In the genomic region with DNA sequence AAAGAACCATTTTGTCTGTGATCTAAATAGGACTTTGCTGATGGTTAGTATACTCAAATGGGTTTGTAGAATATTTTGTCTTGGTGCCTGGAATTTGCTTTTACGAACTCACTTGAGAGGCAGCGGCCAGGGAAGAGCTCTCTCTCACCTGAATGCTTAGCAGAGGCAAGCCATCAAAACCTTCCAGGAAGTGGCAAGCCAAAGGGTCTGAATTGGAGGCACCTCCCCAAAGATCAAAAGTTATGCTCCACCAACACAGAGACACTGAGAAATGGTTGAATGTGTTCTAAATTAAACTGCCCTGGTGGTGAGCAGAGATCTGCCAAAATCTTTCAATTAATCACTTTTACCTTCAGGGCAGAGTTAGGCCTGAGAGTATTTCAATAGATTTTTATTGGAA, we compare ENCODE assay signal across 1 cellular context.
TF ChIP-seq lines count a peak whose summit lies in the region.

No MANE protein-coding gene starts in this region.

TF ChIP-seq in H1, 55 proteins besides CTCF, POLR2A, EP300 and RAD21:
- TF ChIP-seq, protein P1, sequence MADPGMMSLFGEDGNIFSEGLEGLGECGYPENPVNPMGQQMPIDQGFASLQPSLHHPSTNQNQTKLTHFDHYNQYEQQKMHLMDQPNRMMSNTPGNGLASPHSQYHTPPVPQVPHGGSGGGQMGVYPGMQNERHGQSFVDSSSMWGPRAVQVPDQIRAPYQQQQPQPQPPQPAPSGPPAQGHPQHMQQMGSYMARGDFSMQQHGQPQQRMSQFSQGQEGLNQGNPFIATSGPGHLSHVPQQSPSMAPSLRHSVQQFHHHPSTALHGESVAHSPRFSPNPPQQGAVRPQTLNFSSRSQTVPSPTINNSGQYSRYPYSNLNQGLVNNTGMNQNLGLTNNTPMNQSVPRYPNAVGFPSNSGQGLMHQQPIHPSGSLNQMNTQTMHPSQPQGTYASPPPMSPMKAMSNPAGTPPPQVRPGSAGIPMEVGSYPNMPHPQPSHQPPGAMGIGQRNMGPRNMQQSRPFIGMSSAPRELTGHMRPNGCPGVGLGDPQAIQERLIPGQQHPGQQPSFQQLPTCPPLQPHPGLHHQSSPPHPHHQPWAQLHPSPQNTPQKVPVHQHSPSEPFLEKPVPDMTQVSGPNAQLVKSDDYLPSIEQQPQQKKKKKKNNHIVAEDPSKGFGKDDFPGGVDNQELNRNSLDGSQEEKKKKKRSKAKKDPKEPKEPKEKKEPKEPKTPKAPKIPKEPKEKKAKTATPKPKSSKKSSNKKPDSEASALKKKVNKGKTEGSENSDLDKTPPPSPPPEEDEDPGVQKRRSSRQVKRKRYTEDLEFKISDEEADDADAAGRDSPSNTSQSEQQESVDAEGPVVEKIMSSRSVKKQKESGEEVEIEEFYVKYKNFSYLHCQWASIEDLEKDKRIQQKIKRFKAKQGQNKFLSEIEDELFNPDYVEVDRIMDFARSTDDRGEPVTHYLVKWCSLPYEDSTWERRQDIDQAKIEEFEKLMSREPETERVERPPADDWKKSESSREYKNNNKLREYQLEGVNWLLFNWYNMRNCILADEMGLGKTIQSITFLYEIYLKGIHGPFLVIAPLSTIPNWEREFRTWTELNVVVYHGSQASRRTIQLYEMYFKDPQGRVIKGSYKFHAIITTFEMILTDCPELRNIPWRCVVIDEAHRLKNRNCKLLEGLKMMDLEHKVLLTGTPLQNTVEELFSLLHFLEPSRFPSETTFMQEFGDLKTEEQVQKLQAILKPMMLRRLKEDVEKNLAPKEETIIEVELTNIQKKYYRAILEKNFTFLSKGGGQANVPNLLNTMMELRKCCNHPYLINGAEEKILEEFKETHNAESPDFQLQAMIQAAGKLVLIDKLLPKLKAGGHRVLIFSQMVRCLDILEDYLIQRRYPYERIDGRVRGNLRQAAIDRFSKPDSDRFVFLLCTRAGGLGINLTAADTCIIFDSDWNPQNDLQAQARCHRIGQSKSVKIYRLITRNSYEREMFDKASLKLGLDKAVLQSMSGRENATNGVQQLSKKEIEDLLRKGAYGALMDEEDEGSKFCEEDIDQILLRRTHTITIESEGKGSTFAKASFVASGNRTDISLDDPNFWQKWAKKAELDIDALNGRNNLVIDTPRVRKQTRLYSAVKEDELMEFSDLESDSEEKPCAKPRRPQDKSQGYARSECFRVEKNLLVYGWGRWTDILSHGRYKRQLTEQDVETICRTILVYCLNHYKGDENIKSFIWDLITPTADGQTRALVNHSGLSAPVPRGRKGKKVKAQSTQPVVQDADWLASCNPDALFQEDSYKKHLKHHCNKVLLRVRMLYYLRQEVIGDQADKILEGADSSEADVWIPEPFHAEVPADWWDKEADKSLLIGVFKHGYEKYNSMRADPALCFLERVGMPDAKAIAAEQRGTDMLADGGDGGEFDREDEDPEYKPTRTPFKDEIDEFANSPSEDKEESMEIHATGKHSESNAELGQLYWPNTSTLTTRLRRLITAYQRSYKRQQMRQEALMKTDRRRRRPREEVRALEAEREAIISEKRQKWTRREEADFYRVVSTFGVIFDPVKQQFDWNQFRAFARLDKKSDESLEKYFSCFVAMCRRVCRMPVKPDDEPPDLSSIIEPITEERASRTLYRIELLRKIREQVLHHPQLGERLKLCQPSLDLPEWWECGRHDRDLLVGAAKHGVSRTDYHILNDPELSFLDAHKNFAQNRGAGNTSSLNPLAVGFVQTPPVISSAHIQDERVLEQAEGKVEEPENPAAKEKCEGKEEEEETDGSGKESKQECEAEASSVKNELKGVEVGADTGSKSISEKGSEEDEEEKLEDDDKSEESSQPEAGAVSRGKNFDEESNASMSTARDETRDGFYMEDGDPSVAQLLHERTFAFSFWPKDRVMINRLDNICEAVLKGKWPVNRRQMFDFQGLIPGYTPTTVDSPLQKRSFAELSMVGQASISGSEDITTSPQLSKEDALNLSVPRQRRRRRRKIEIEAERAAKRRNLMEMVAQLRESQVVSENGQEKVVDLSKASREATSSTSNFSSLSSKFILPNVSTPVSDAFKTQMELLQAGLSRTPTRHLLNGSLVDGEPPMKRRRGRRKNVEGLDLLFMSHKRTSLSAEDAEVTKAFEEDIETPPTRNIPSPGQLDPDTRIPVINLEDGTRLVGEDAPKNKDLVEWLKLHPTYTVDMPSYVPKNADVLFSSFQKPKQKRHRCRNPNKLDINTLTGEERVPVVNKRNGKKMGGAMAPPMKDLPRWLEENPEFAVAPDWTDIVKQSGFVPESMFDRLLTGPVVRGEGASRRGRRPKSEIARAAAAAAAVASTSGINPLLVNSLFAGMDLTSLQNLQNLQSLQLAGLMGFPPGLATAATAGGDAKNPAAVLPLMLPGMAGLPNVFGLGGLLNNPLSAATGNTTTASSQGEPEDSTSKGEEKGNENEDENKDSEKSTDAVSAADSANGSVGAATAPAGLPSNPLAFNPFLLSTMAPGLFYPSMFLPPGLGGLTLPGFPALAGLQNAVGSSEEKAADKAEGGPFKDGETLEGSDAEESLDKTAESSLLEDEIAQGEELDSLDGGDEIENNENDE (IDR thresholded peaks at IDR 0.05; ENCODE audit: insufficient replicate concordance, low read length) = no peak
- TF ChIP-seq, protein P2, sequence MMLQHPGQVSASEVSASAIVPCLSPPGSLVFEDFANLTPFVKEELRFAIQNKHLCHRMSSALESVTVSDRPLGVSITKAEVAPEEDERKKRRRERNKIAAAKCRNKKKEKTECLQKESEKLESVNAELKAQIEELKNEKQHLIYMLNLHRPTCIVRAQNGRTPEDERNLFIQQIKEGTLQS (IDR thresholded peaks at IDR 0.05; ENCODE audit: insufficient read depth, low read depth, low read length) = no peak
- no peak for TF ChIP-seq SP1 (IDR thresholded peaks at IDR 0.05; ENCODE audit: low read depth, low read length)
- no peak for TF ChIP-seq EGR1 (IDR thresholded peaks at IDR 0.05; ENCODE audit: borderline replicate concordance, low read depth, low read length)
- TF ChIP-seq, protein P3, sequence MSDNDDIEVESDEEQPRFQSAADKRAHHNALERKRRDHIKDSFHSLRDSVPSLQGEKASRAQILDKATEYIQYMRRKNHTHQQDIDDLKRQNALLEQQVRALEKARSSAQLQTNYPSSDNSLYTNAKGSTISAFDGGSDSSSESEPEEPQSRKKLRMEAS (IDR thresholded peaks at IDR 0.05) = no peak
- no peak for TF ChIP-seq CBX5 (IDR thresholded peaks at IDR 0.05; ENCODE audit: low read depth, low read length)
- no peak for TF ChIP-seq RXRA (IDR thresholded peaks at IDR 0.05; ENCODE audit: insufficient read depth, low read depth, low read length)
- no peak for TF ChIP-seq EZH2 (IDR thresholded peaks at IDR 0.05; ENCODE audit: low read depth, low read length, severe bottlenecking)
- no peak for TF ChIP-seq SIRT6 (IDR thresholded peaks at IDR 0.05; ENCODE audit: low read length)
